ENCODE assay signal across 19 cellular contexts in the genomic region with DNA sequence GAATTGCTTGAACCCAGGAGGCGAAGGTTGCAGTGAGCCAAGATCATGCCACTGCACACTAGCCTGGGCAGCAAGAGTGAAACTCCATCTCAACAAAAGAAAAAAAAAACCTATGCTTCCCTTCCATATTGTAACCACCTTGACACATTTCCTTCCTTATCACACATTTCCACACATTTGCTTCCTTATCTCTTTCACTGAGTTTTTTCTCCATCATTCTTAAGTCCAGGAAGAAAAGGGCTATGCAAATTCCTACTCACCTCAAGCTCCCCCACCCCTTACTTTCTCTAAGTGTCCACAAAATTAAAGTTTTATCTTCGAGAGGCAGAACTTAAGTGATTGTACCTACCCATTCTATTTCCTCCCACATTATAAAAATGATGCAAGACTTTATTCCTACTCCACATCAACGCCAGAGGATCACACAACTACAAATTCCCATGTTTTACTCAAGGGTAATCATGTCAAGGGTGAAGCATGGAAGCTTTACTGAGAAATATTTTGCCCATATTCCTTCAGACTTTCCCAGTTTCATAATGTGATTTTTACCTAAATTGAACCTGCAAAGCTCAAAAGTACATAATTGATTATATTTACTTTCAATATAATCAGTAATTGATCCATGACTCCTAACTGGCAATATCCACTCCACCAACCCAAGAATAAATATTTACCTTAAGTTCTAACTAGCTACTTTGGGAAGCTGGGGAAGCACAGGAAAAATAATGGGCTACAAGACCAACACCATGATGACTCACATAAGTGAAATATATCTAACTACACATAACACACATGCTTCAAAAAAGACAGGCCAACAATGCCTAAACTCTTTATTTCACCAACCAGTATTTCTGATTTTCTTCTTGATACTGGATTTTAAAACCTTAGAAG. TPM values are rescaled to one million over a fixed set of nuclear protein-coding genes. Genes with fewer than 3 reads are reported as not detected.
DNase-seq lines count a peak whose midpoint lies in the region; ATAC-seq, FAIRE-seq and TF ChIP-seq lines count a peak whose summit lies in the region.
"Had no signal": no experiment of that assay in that cellular context is flagged by ENCODE, and none has a peak within 500 bp of the region (broad histone marks: within the 10 kb centered on the region; RNA-seq: fewer than 3 reads in every experiment).

No MANE protein-coding gene starts in this region.

- in situ Hi-C loops in IMR-90 (cut with MboI; ENCODE audit: low sequenced_read_pairs) (no loop called here), K562 (cut with MboI) (no loop called here)

- H3K56ac ChIP-seq in IMR-90 (ENCODE audit: extremely low read depth, insufficient read depth, low read length): no peak overlapping the region

- H3K9me3 Mint-ChIP-seq in activated T-cell treated with anti-CD3 and anti-CD28 coated beads, Interleukin-2, amount 50 U/mL, for 24 hours: no peaks in the 10 kb centered on the region
- no peaks in the 10 kb centered on the region for H3K9me3 Mint-ChIP-seq in stimulated activated effector memory CD8-positive, alpha-beta T cell treated with anti-CD3 and anti-CD28 coated beads, Interleukin-12 subunit alpha, Interleukin-12 subunit beta, amount 100 ng/mL, for 72 hours

- H3K9me3 ChIP-seq in IMR-90 (ENCODE audit: control insufficient read depth, insufficient read depth, low read length) (no peaks in the 10 kb centered on the region), K562 (replicated peaks; ENCODE audit: control insufficient read depth, insufficient read depth, low read depth, low read length) (no peaks in the 10 kb centered on the region)
- H3K9me3 ChIP-seq: HAP-1, SJSA1 had no signal

- H3K4me1 ChIP-seq in IMR-90 (ENCODE audit: control insufficient read depth, insufficient read depth, low read length) (peaks cover 5% of the 10 kb centered on the region), K562 (replicated peaks in 1 of 2; ENCODE audit: control insufficient read depth in 2 of 2, insufficient read depth in 2 of 2, low read length in 2 of 2) (peaks cover 0 to 8% of the 10 kb centered on the region in 2 experiments; a peak in 3 of 5 replicates)
- H3K4me1 ChIP-seq: SJSA1 had no signal

- peak; percentile 47; the same call in 1 of the 2 replicates for TF ChIP-seq EP300 in K562 (IDR thresholded peaks at IDR 0.05; ENCODE audit: low read length)

- TF ChIP-seq POLR2A in IMR-90 (IDR thresholded peaks at IDR 0.05; ENCODE audit: low read depth, low read length) (no peak), K562 (conservative IDR thresholded peaks at IDR 0.05) (no peak; the same call in 1 of the 2 replicates)

- H3K27me3 ChIP-seq in IMR-90 (ENCODE audit: control insufficient read depth, insufficient read depth, low read length): no peaks in the 10 kb centered on the region
- H3K27me3 ChIP-seq in K562 (ENCODE audit: control insufficient read depth in 2 of 2, insufficient read depth in 2 of 2, low read length in 2 of 2): no peaks in the 10 kb centered on the region
- H3K27me3 ChIP-seq: SJSA1 had no signal

- dilution Hi-C loops in IMR-90 (cut with HindIII; ENCODE audit: low sequenced_read_pairs, unreplicated experiment): no loop called here

- peak overlapping the region; percentile 3 for H2BK5ac ChIP-seq in IMR-90 (ENCODE audit: low read depth, low read length, poor library complexity, severe bottlenecking)

- H4K5ac ChIP-seq in IMR-90 (ENCODE audit: low read depth, low read length): no peak overlapping the region

- H3K27ac ChIP-seq in IMR-90 (ENCODE audit: insufficient read depth, low read length) (no peak overlapping the region), K562 (ENCODE audit: extremely low read depth, low read depth, low read length) (no peak overlapping the region)
- H3K27ac ChIP-seq: C4-2B, SJSA1 had no signal

- no peak overlapping the region for H4K91ac ChIP-seq in IMR-90 (ENCODE audit: insufficient read depth, low read depth, low read length)

- H3K18ac ChIP-seq in IMR-90 (ENCODE audit: low read depth, low read length): no peak overlapping the region

- H2BK15ac ChIP-seq in IMR-90 (ENCODE audit: low read depth, low read length): no peak overlapping the region

- no peak overlapping the region for H3K4me3 Mint-ChIP-seq in activated T-cell treated with anti-CD3 and anti-CD28 coated beads, Interleukin-2, amount 50 U/mL, for 24 hours
- H3K4me3 Mint-ChIP-seq in stimulated activated effector memory CD8-positive, alpha-beta T cell treated with anti-CD3 and anti-CD28 coated beads, Interleukin-12 subunit alpha, Interleukin-12 subunit beta, amount 100 ng/mL, for 72 hours: no peak overlapping the region

- CTCF ChIA-PET in IMR-90 (lab: Yijun Ruan, JAX): interaction anchor here (0.7 to 1.5 kb wide), 2 partner anchors 40 to 217 kb away, joined by 3 read pairs; no protein-coding TSS in a partner anchor
- CTCF ChIA-PET in K562 (lab: Yijun Ruan, JAX; ENCODE audit: low intra/inter-chr PET ratio): no interaction called here

- H4K20me1 ChIP-seq in IMR-90 (ENCODE audit: insufficient read depth, low read length) (no peaks in the 10 kb centered on the region), K562 (replicated peaks; ENCODE audit: control insufficient read depth, insufficient read depth, low read length) (no peaks in the 10 kb centered on the region)

- H3K4ac ChIP-seq in IMR-90 (ENCODE audit: low read depth, low read length): no peak overlapping the region

- no peaks in the 10 kb centered on the region for H3K27me3 Mint-ChIP-seq in activated T-cell treated with anti-CD3 and anti-CD28 coated beads, Interleukin-2, amount 50 U/mL, for 24 hours

- no peak overlapping the region for H3K14ac ChIP-seq in IMR-90 (replicated peaks; ENCODE audit: low read depth, low read length)

- TF ChIP-seq RAD21 in IMR-90 (IDR thresholded peaks at IDR 0.05; ENCODE audit: low read length) (no peak), K562 (CRISPR knock-in tag; conservative IDR thresholded peaks at IDR 0.05 in 1 of 2, IDR thresholded peaks at IDR 0.05 in 1 of 2) (no peak)

- no peak overlapping the region for H3K4me3 ChIP-seq in IMR-90 (ENCODE audit: insufficient read depth, low read depth, low read length)
- no peak overlapping the region for H3K4me3 ChIP-seq in K562
- H3K4me3 ChIP-seq: HAP-1, SJSA1 had no signal

- H2BK120ac ChIP-seq in IMR-90 (ENCODE audit: low read depth, low read length): no peak overlapping the region

- intact Hi-C loops in IMR-90 (cut with micrococcal nuclease): no loop called here
- intact Hi-C loops in K562 (cut with micrococcal nuclease): loop anchor here (5.0 kb wide), 1 partner anchor 217 kb away; no protein-coding TSS in a partner anchor

- peak; percentile 48 for FAIRE-seq in K562 (lab: Jason Lieb, UNC)
- FAIRE-seq: GM12891 had no signal

- no peak; the same call in 1 of the 2 replicates for ATAC-seq in IMR-90 (ENCODE audit: low read depth)
- peak; percentile 33 for ATAC-seq in K562
- no peak for ATAC-seq in stimulated activated effector memory CD8-positive, alpha-beta T cell treated with anti-CD3 and anti-CD28 coated beads, Interleukin-12 subunit alpha, Interleukin-12 subunit beta, amount 100 ng/mL, for 72 hours
- ATAC-seq in HG02763 (IDR thresholded peaks at IDR 0.05; ENCODE audit: unreplicated experiment): no peak

- H3K79me1 ChIP-seq in IMR-90 (ENCODE audit: low read depth in 1 of 2, low read length in 2 of 2): peaks cover 6 to 14% of the 10 kb centered on the region in 2 experiments; a peak in 3 of 4 replicates

- no peaks in the 10 kb centered on the region for H3K79me2 ChIP-seq in K562 (ENCODE audit: control insufficient read depth, insufficient read depth, low read length)

- H3K9me1 ChIP-seq in IMR-90 (ENCODE audit: insufficient read depth, low read length) (peaks cover 4% of the 10 kb centered on the region; the same call in 1 of the 2 replicates), K562 (ENCODE audit: control insufficient read depth, insufficient read depth, low read length) (no peaks in the 10 kb centered on the region)

- H3K9ac ChIP-seq in IMR-90 (ENCODE audit: low read depth, low read length): no peak overlapping the region
- no peak overlapping the region for H3K9ac ChIP-seq in K562 (ENCODE audit: insufficient read depth in 1 of 2, low read depth in 2 of 2, low read length in 2 of 2)

- H3K36me3 Mint-ChIP-seq in activated T-cell treated with anti-CD3 and anti-CD28 coated beads, Interleukin-2, amount 50 U/mL, for 24 hours (ENCODE audit: low read depth): peaks cover 81% of the 10 kb centered on the region
- H3K36me3 Mint-ChIP-seq in stimulated activated effector memory CD8-positive, alpha-beta T cell treated with anti-CD3 and anti-CD28 coated beads, Interleukin-12 subunit alpha, Interleukin-12 subunit beta, amount 100 ng/mL, for 72 hours: peaks cover 64% of the 10 kb centered on the region

- H2AK9ac ChIP-seq in IMR-90 (replicated peaks; ENCODE audit: low read depth, low read length, poor library complexity): no peak overlapping the region

- POLR2A ChIA-PET in IMR-90 (lab: Charles Lee; ENCODE audit: unreplicated experiment): no interaction called here
- POLR2A ChIA-PET in K562 (lab: Yijun Ruan, JAX): interaction anchor here (0.7 to 5.1 kb wide), 2 partner anchors 9 to 20 kb away, joined by 3 to 40 read pairs; a partner anchor contains a TSS

- no peak for DNase-seq in activated T-cell treated with anti-CD3 and anti-CD28 coated beads, Interleukin-2, amount 50 U/mL, for 24 hours
- no peak for DNase-seq in activated T-cell treated with anti-CD3 and anti-CD28 coated beads for 4 hours
- DNase-seq in IMR-90: peak; percentile 17
- DNase-seq in K562 (ENCODE audit: extremely low read depth in 1 of 4, low spot score in 3 of 4): peak; percentile 29 to 41 (median 32)
- no peak for DNase-seq in stimulated activated effector memory CD8-positive, alpha-beta T cell treated with anti-CD3 and anti-CD28 coated beads, Interleukin-12 subunit alpha, Interleukin-12 subunit beta, amount 100 ng/mL, for 72 hours (ENCODE audit: low spot score in 2 of 2)
- DNase-seq in amniotic stem cell (lab: John Stamatoyannopoulos, UW): no peak
- no peak for DNase-seq in NCI-H82 treated with DMSO at 0.1 percent for 48 hours (lab: John Stamatoyannopoulos, UW; ENCODE audit: unreplicated experiment)
- DNase-seq: 8988T, DMS79, KG1, NCI-H1092, NCI-H226, NCI-H526 had no signal

- H3K27ac Mint-ChIP-seq in activated T-cell treated with anti-CD3 and anti-CD28 coated beads, Interleukin-2, amount 50 U/mL, for 24 hours: peak overlapping the region; percentile 74
- peak overlapping the region; percentile 75 for H3K27ac Mint-ChIP-seq in stimulated activated effector memory CD8-positive, alpha-beta T cell treated with anti-CD3 and anti-CD28 coated beads, Interleukin-12 subunit alpha, Interleukin-12 subunit beta, amount 100 ng/mL, for 72 hours

- H2AFZ ChIP-seq in IMR-90 (replicated peaks; ENCODE audit: low read length, poor library complexity) (no peak overlapping the region), K562 (ENCODE audit: low read depth, low read length) (no peak overlapping the region)

- H3K4me1 Mint-ChIP-seq in activated T-cell treated with anti-CD3 and anti-CD28 coated beads, Interleukin-2, amount 50 U/mL, for 24 hours (ENCODE audit: low read depth): peaks cover 42% of the 10 kb centered on the region
- H3K4me1 Mint-ChIP-seq in stimulated activated effector memory CD8-positive, alpha-beta T cell treated with anti-CD3 and anti-CD28 coated beads, Interleukin-12 subunit alpha, Interleukin-12 subunit beta, amount 100 ng/mL, for 72 hours: peaks cover 41% of the 10 kb centered on the region

- no peak overlapping the region for H4K8ac ChIP-seq in IMR-90 (ENCODE audit: low read depth in 2 of 2, low read length in 2 of 2)

- H3K23ac ChIP-seq in IMR-90 (ENCODE audit: low read depth, low read length): no peak overlapping the region

- H3K36me3 ChIP-seq in IMR-90 (ENCODE audit: control insufficient read depth, insufficient read depth, low read length) (peaks cover 34% of the 10 kb centered on the region), K562 (ENCODE audit: control insufficient read depth, insufficient read depth, low read length) (peaks cover 75% of the 10 kb centered on the region)

- TF ChIP-seq CTCF in IMR-90 (conservative IDR thresholded peaks at IDR 0.05; ENCODE audit: low read depth, low read length) (no peak), K562 (IDR thresholded peaks at IDR 0.05 in 2 of 3, conservative IDR thresholded peaks at IDR 0.05 in 1 of 3; ENCODE audit: insufficient read depth in 2 of 3, low read depth in 1 of 3, low read length in 3 of 3) (no peak)

- no peak overlapping the region for H2AK5ac ChIP-seq in IMR-90 (ENCODE audit: low read depth, low read length)

- H3K4me2 ChIP-seq in IMR-90 (ENCODE audit: low read depth, low read length): no peak overlapping the region
- no peak overlapping the region for H3K4me2 ChIP-seq in K562 (ENCODE audit: insufficient read depth, low read length)

- no TSS peak for BruUV-seq in IMR-90 (replicated peaks; lab: Mats Ljungman, UMichigan)
- BruUV-seq in K562 (replicated peaks; lab: Mats Ljungman, UMichigan): no TSS peak

- no peak overlapping the region for H2BK20ac ChIP-seq in IMR-90 (ENCODE audit: low read depth, low read length)

- no CpG with 5 or more reads among the region's 3 CpGs for WGBS in IMR-90 (ENCODE audit: extremely low coverage in 2 of 2, insufficient read length in 1 of 2), 2 experiments
- WGBS in K562 (ENCODE audit: insufficient coverage, low coverage, missing lambda C conversion rate): 70% methylated on average over 3 of the region's 3 CpGs

RNA-seq across cellular contexts. Expression of a gene that starts 9.3 kb away (rescaled TPM):
- total RNA-seq in IMR-90 (2012; rRNA removed) (73.6 and 80.8 TPM in 2 replicates), K562 (2014; rRNA removed) (68.1 and 89.8 TPM in 2 replicates), K562 (2014; rRNA removed; fragmentation: Illumina TruSeq; extraction: Trizol) (72.4 and 78.5 TPM in 2 replicates), K562 (2015; rRNA removed; fragmentation: Illumina TruSeq; extraction: Trizol) (74.2 and 75.3 TPM in 2 replicates), K562 (2021) (92.3 and 94.4 TPM in 2 replicates)
- polyA plus RNA-seq in IMR-90 (2012; rRNA removed) (87.0 and 91.9 TPM in 2 replicates), K562 (2011; rRNA removed) (160 and 174 TPM in 2 replicates), K562 (2014; fragmentation: Illumina TruSeq; extraction: Trizol) (101 and 116 TPM in 2 replicates), K562 (2014; fragmentation: Nextera tagmentation; extraction: Ambion mirVana) (10 to 100 TPM; 20.6 to 31.0 TPM), K562 (2014; rRNA removed) (68.3 and 76.3 TPM in 2 replicates)
- 57.6 and 99.7 TPM in 2 replicates for polyA plus RNA-seq in IMR-90 (2012; cell fraction: cytosol; rRNA removed)
- polyA plus RNA-seq in IMR-90 (2012; cell fraction: nucleus; rRNA removed; ENCODE audit: low replicate concordance): 121 and 127 TPM in 2 replicates
- 55.5 and 146 TPM in 2 replicates for total RNA-seq in K562 (2011; cell fraction: chromatin; rRNA removed; ENCODE audit: low replicate concordance)
- total RNA-seq in K562 (2011; cell fraction: nucleolus; rRNA removed): 105 and 113 TPM in 2 replicates
- 67.2 and 95.3 TPM in 2 replicates for total RNA-seq in K562 (2011; cell fraction: nucleoplasm; rRNA removed)
- polyA plus RNA-seq in K562 (2011; cell fraction: cytosol; rRNA removed): 141 and 162 TPM in 2 replicates
- polyA plus RNA-seq in K562 (2011; cell fraction: nucleus; rRNA removed): 336 and 420 TPM in 2 replicates
- 49.8 and 86.5 TPM in 2 replicates for polyA plus RNA-seq in K562 (2012)
- 97.4 and 135 TPM in 2 replicates for polyA minus RNA-seq in K562 (2011; rRNA and poly(A)+ RNA removed)
- polyA minus RNA-seq in K562 (2011; cell fraction: cytosol; rRNA and poly(A)+ RNA removed): 54.2 and 76.3 TPM in 2 replicates
- 42.7 and 50.2 TPM in 2 replicates for polyA minus RNA-seq in K562 (2011; cell fraction: nucleus; rRNA and poly(A)+ RNA removed)

RNA-seq across cellular contexts. Expression of a gene that starts 9.6 kb away (rescaled TPM):
- total RNA-seq in IMR-90 (2012; rRNA removed) (234 and 382 TPM in 2 replicates), K562 (2014; rRNA removed) (727 and 890 TPM in 2 replicates), K562 (2014; rRNA removed; fragmentation: Illumina TruSeq; extraction: Trizol) (1,061 and 1,110 TPM in 2 replicates), K562 (2015; rRNA removed; fragmentation: Illumina TruSeq; extraction: Trizol) (1,044 and 1,100 TPM in 2 replicates), K562 (2021) (651 and 736 TPM in 2 replicates)
- polyA plus RNA-seq in IMR-90 (2012; rRNA removed) (265 and 301 TPM in 2 replicates), K562 (2011; rRNA removed) (1,020 and 1,271 TPM in 2 replicates), K562 (2014; fragmentation: Illumina TruSeq; extraction: Trizol) (896 and 1,028 TPM in 2 replicates), K562 (2014; fragmentation: Nextera tagmentation; extraction: Ambion mirVana) (1,000 to 10,000 TPM; 2,499 to 2,735 TPM), K562 (2014; rRNA removed) (1,033 and 1,042 TPM in 2 replicates)
- polyA plus RNA-seq in IMR-90 (2012; cell fraction: cytosol; rRNA removed): 35.0 and 120 TPM in 2 replicates
- 17.2 and 102 TPM in 2 replicates for polyA plus RNA-seq in IMR-90 (2012; cell fraction: nucleus; rRNA removed; ENCODE audit: low replicate concordance)
- 30.9 and 50.4 TPM in 2 replicates for total RNA-seq in K562 (2011; cell fraction: chromatin; rRNA removed; ENCODE audit: low replicate concordance)
- total RNA-seq in K562 (2011; cell fraction: nucleolus; rRNA removed): 36.7 and 51.9 TPM in 2 replicates
- total RNA-seq in K562 (2011; cell fraction: nucleoplasm; rRNA removed): 51.1 and 70.5 TPM in 2 replicates
- 438 and 690 TPM in 2 replicates for polyA plus RNA-seq in K562 (2011; cell fraction: cytosol; rRNA removed)
- 132 and 238 TPM in 2 replicates for polyA plus RNA-seq in K562 (2011; cell fraction: nucleus; rRNA removed)
- polyA plus RNA-seq in K562 (2012): 643 and 784 TPM in 2 replicates
- polyA minus RNA-seq in K562 (2011; rRNA and poly(A)+ RNA removed): 658 and 670 TPM in 2 replicates
- polyA minus RNA-seq in K562 (2011; cell fraction: cytosol; rRNA and poly(A)+ RNA removed): 238 and 250 TPM in 2 replicates
- polyA minus RNA-seq in K562 (2011; cell fraction: nucleus; rRNA and poly(A)+ RNA removed): 15.9 and 51.3 TPM in 2 replicates

RNA-seq across cellular contexts. Expression of a gene that starts 12.2 kb away (rescaled TPM):
- total RNA-seq in IMR-90 (2012; rRNA removed) (under 0.01 and 0.18 TPM in 2 replicates), K562 (2014; rRNA removed) (0.12 and 0.27 TPM in 2 replicates), K562 (2014; rRNA removed; fragmentation: Illumina TruSeq; extraction: Trizol) (0.15 and 0.54 TPM in 2 replicates), K562 (2015; rRNA removed; fragmentation: Illumina TruSeq; extraction: Trizol) (0.08 and 0.11 TPM in 2 replicates), K562 (2021) (0.22 and 0.25 TPM in 2 replicates)
- polyA plus RNA-seq in IMR-90 (2012; rRNA removed) (0.50 and 0.58 TPM in 2 replicates), K562 (2011; rRNA removed) (0.22 and 1.7 TPM in 2 replicates), K562 (2014; fragmentation: Illumina TruSeq; extraction: Trizol) (0.34 and 0.39 TPM in 2 replicates), K562 (2014; fragmentation: Nextera tagmentation; extraction: Ambion mirVana) (under 1 TPM; 0.10 to 0.17 TPM), K562 (2014; rRNA removed) (0.30 and 0.34 TPM in 2 replicates)
- polyA plus RNA-seq in IMR-90 (2012; cell fraction: cytosol; rRNA removed): 0.05 and 0.09 TPM in 2 replicates
- 2.5 and 6.4 TPM in 2 replicates for polyA plus RNA-seq in IMR-90 (2012; cell fraction: nucleus; rRNA removed; ENCODE audit: low replicate concordance)
- total RNA-seq in K562 (2011; cell fraction: chromatin; rRNA removed; ENCODE audit: low replicate concordance): 2.1 and 4.5 TPM in 2 replicates
- 1.3 and 1.5 TPM in 2 replicates for total RNA-seq in K562 (2011; cell fraction: nucleolus; rRNA removed)
- 0.81 and 1.2 TPM in 2 replicates for total RNA-seq in K562 (2011; cell fraction: nucleoplasm; rRNA removed)
- polyA plus RNA-seq in K562 (2011; cell fraction: cytosol; rRNA removed): 0.10 and 0.83 TPM in 2 replicates
- polyA plus RNA-seq in K562 (2011; cell fraction: nucleus; rRNA removed): 3.2 and 11.8 TPM in 2 replicates
- 0.22 and 1.4 TPM in 2 replicates for polyA plus RNA-seq in K562 (2012)
- 1.0 TPM in 1 of 2 replicates, not detected in the other for polyA minus RNA-seq in K562 (2011; rRNA and poly(A)+ RNA removed)
- polyA minus RNA-seq in K562 (2011; cell fraction: cytosol; rRNA and poly(A)+ RNA removed): not detected in 2 replicates
- 0.40 and 3.2 TPM in 2 replicates for polyA minus RNA-seq in K562 (2011; cell fraction: nucleus; rRNA and poly(A)+ RNA removed)
- total RNA-seq: G401 had no signal

RNA-seq across cellular contexts. Expression of a gene that starts 34.1 kb away (rescaled TPM):
- total RNA-seq in IMR-90 (2012; rRNA removed): not detected in 2 replicates
- polyA plus RNA-seq in IMR-90 (2012; rRNA removed): 0.12 TPM in 1 of 2 replicates, not detected in the other
- 0.04 TPM in 1 of 2 replicates, not detected in the other for polyA plus RNA-seq in IMR-90 (2012; cell fraction: cytosol; rRNA removed)
- 0.10 and 0.83 TPM in 2 replicates for polyA plus RNA-seq in IMR-90 (2012; cell fraction: nucleus; rRNA removed; ENCODE audit: low replicate concordance)
- total RNA-seq in K562 (2011; cell fraction: chromatin; rRNA removed; ENCODE audit: low replicate concordance): 2.9 and 9.0 TPM in 2 replicates
- total RNA-seq in K562 (2011; cell fraction: nucleolus; rRNA removed): 1.2 and 3.2 TPM in 2 replicates
- 4.1 and 4.7 TPM in 2 replicates for total RNA-seq in K562 (2011; cell fraction: nucleoplasm; rRNA removed)
- 0.45 and 0.65 TPM in 2 replicates for total RNA-seq in K562 (2014; rRNA removed)
- total RNA-seq in K562 (2014; rRNA removed; fragmentation: Illumina TruSeq; extraction: Trizol): 0.99 and 1.1 TPM in 2 replicates
- 0.90 and 1.3 TPM in 2 replicates for total RNA-seq in K562 (2015; rRNA removed; fragmentation: Illumina TruSeq; extraction: Trizol)
- 0.72 and 1.2 TPM in 2 replicates for total RNA-seq in K562 (2021)
- 2.7 and 4.2 TPM in 2 replicates for polyA plus RNA-seq in K562 (2011; rRNA removed)
- 0.91 and 2.6 TPM in 2 replicates for polyA plus RNA-seq in K562 (2011; cell fraction: cytosol; rRNA removed)
- 14.7 and 27.0 TPM in 2 replicates for polyA plus RNA-seq in K562 (2011; cell fraction: nucleus; rRNA removed)
- 0.95 and 2.6 TPM in 2 replicates for polyA plus RNA-seq in K562 (2012)
- polyA plus RNA-seq in K562 (2014; fragmentation: Illumina TruSeq; extraction: Trizol): 1.7 and 1.9 TPM in 2 replicates
- polyA plus RNA-seq in K562 (2014; fragmentation: Nextera tagmentation; extraction: Ambion mirVana): under 1 TPM; 0.48 to 0.76 TPM
- 1.3 and 1.8 TPM in 2 replicates for polyA plus RNA-seq in K562 (2014; rRNA removed)
- polyA minus RNA-seq in K562 (2011; rRNA and poly(A)+ RNA removed): 1.2 and 3.8 TPM in 2 replicates
- 1.0 TPM in 1 of 2 replicates, not detected in the other for polyA minus RNA-seq in K562 (2011; cell fraction: cytosol; rRNA and poly(A)+ RNA removed)
- polyA minus RNA-seq in K562 (2011; cell fraction: nucleus; rRNA and poly(A)+ RNA removed): 2.3 and 4.9 TPM in 2 replicates
- total RNA-seq: SJSA1 had no signal

Comparison
In these comparisons a context has a peak if more than half of its experiments do, and no peak if none do; other contexts are left out.
1. DNase-seq: peak in IMR-90 (single experiment) and K562 (4 of 4); none in activated T-cell treated with anti-CD3 and anti-CD28 coated beads, Interleukin-2, amount 50 U/mL, for 24 hours (single experiment), activated T-cell treated with anti-CD3 and anti-CD28 coated beads for 4 hours (single experiment), stimulated activated effector memory CD8-positive, alpha-beta T cell treated with anti-CD3 and anti-CD28 coated beads, Interleukin-12 subunit alpha, Interleukin-12 subunit beta, amount 100 ng/mL, for 72 hours (0 of 2), amniotic stem cell (single experiment) and NCI-H82 treated with DMSO at 0.1 percent for 48 hours (single experiment).